Comparison of ENCODE assay signal across 29 cellular contexts in genomic region chr4:21083413-21083812, GRCh38.
"Had no signal": no experiment of that assay in that cellular context is flagged by ENCODE, and none has a peak within 500 bp of the region (broad histone marks: within the 10 kb centered on the region; RNA-seq: fewer than 3 reads in every experiment).

No MANE protein-coding gene starts in this region.

- H3K4me1 Mint-ChIP-seq: mesothelial cell of epicardium; naive B cell; nephron progenitor cell; stimulated activated effector memory CD8-positive, alpha-beta T cell treated with anti-CD3 and anti-CD28 coated beads, Interleukin-12 subunit alpha, Interleukin-12 subunit beta, amount 100 ng/mL, for 72 hours had no signal

- H3K4me1 ChIP-seq: left lung, lower lobe of right lung, right atrium auricular region, right lobe of liver, suprapubic skin, tibial artery, upper lobe of right lung, uterus had no signal

- H3K27me3 ChIP-seq: left lung, ovary, right atrium auricular region, right lobe of liver, suprapubic skin, tibial artery, upper lobe of right lung, uterus had no signal

- H3K36me3 Mint-ChIP-seq: mesothelial cell of epicardium; stimulated activated effector memory CD8-positive, alpha-beta T cell treated with anti-CD3 and anti-CD28 coated beads, Interleukin-12 subunit alpha, Interleukin-12 subunit beta, amount 100 ng/mL, for 72 hours had no signal

- ATAC-seq: left colon; left lung; lower lobe of right lung; natural killer cell; right lobe of liver; stimulated activated effector memory CD8-positive, alpha-beta T cell treated with anti-CD3 and anti-CD28 coated beads, Interleukin-12 subunit alpha, Interleukin-12 subunit beta, amount 100 ng/mL, for 72 hours; upper lobe of right lung had no signal

- H3K27ac ChIP-seq: left lung, lower lobe of right lung, ovary, right atrium auricular region, right lobe of liver, suprapubic skin, thoracic aorta, tibial artery, upper lobe of right lung, uterus had no signal

- H3K4me3 ChIP-seq: left lung, lower lobe of right lung, ovary, right atrium auricular region, right lobe of liver, smooth muscle cell, suprapubic skin, thoracic aorta, tibial artery, upper lobe of right lung, uterus had no signal

- DNase-seq: head of caudate nucleus; kidney glomerular epithelial cell; left colon; left lung; lower lobe of right lung; mammary epithelial cell; mesenchymal stem cell; naive B cell; natural killer cell; nephron progenitor cell; ovary; right lobe of liver; stimulated activated CD4-positive, alpha-beta T cell treated with anti-CD3 and anti-CD28 coated beads, Interleukin-12 subunit alpha, Interleukin-12 subunit beta, amount 100 ng/mL, for 4 hours; stimulated activated CD4-positive, alpha-beta T cell treated with anti-CD3 and anti-CD28 coated beads, Interleukin-15, amount 100 ng/mL, for 24 hours; stimulated activated CD4-positive, alpha-beta T cell treated with anti-CD3 and anti-CD28 coated beads, Interleukin-2, amount 100 ng/mL, for 24 hours; stimulated activated CD4-positive, alpha-beta T cell treated with anti-CD3 and anti-CD28 coated beads, Interleukin-4, amount 100 ng/mL, for 1 hour; stimulated activated naive CD4-positive, alpha-beta T cell; tibial artery; upper lobe of right lung; uterus had no signal

- H3K4me3 Mint-ChIP-seq: mesothelial cell of epicardium; naive B cell; natural killer cell; nephron progenitor cell; stimulated activated effector memory CD8-positive, alpha-beta T cell treated with anti-CD3 and anti-CD28 coated beads, Interleukin-12 subunit alpha, Interleukin-12 subunit beta, amount 100 ng/mL, for 72 hours; stimulated activated naive CD8-positive, alpha-beta T cell treated with anti-CD3 and anti-CD28 coated beads, Interleukin-15, Interleukin-2, amounts not matched to agents 100 ng/mL and 50 ng/mL, for 24 hours had no signal

- H3K9me3 ChIP-seq: lower lobe of right lung, ovary, right atrium auricular region, right lobe of liver, suprapubic skin, thoracic aorta, tibial artery, upper lobe of right lung, uterus had no signal

- H3K27ac Mint-ChIP-seq: mesothelial cell of epicardium; naive B cell; natural killer cell; nephron progenitor cell; progenitor cell of endocrine pancreas; stimulated activated effector memory CD8-positive, alpha-beta T cell treated with anti-CD3 and anti-CD28 coated beads, Interleukin-12 subunit alpha, Interleukin-12 subunit beta, amount 100 ng/mL, for 72 hours; stimulated activated naive CD8-positive, alpha-beta T cell treated with anti-CD3 and anti-CD28 coated beads, Interleukin-15, Interleukin-2, amounts not matched to agents 100 ng/mL and 50 ng/mL, for 24 hours had no signal

- H3K36me3 ChIP-seq: left lung, lower lobe of right lung, ovary, right atrium auricular region, right lobe of liver, suprapubic skin, thoracic aorta, tibial artery, upper lobe of right lung, uterus had no signal

- FAIRE-seq: keratinocyte had no signal

- H3K9me3 Mint-ChIP-seq: nephron progenitor cell had no signal

- H3K4me2 ChIP-seq: smooth muscle cell had no signal

- H3K27me3 Mint-ChIP-seq: naive B cell; progenitor cell of endocrine pancreas; stimulated activated naive CD8-positive, alpha-beta T cell treated with anti-CD3 and anti-CD28 coated beads, Interleukin-15, Interleukin-2, amounts not matched to agents 100 ng/mL and 50 ng/mL, for 24 hours had no signal
